In genomic region chr22:38715176-38715764, GRCh38 we compare ENCODE assay signal across 13 cellular contexts. TPM values are rescaled to one million over a fixed set of nuclear protein-coding genes. Genes with fewer than 3 reads are reported as not detected.
DNase-seq lines count a peak whose midpoint lies in the region; ATAC-seq and TF ChIP-seq lines count a peak whose summit lies in the region.
"Had no signal": no experiment of that assay in that cellular context is flagged by ENCODE, and none has a peak within 500 bp of the region (broad histone marks: within the 10 kb centered on the region; RNA-seq: fewer than 3 reads in every experiment).

No MANE protein-coding gene starts in this region.

- peaks cover 46% of the 10 kb centered on the region for H3K36me3 Mint-ChIP-seq in CD4-positive, CD25-positive, alpha-beta regulatory T cell
- H3K36me3 Mint-ChIP-seq in activated CD8-positive, alpha-beta T cell treated with anti-CD3 and anti-CD28 coated beads, Interleukin-2, amount 10 ng/mL, durations not matched to agents 7 days and 5 days (ENCODE audit: low read depth), result peaks cover 37% of the 10 kb centered on the region
- H3K36me3 Mint-ChIP-seq in nephron (ENCODE audit: low read depth), result peaks cover 25% of the 10 kb centered on the region

- H3K4me3 ChIP-seq in CD4-positive, CD25-positive, alpha-beta regulatory T cell (ENCODE audit: low read depth, low read length), result no peak overlapping the region
- no peak overlapping the region for H3K4me3 ChIP-seq in thyroid gland (replicated peaks in 1 of 3)
- H3K4me3 ChIP-seq: adrenal gland, gastroesophageal sphincter, ovary had no signal

- peaks cover 70% of the 10 kb centered on the region for H3K36me3 ChIP-seq in CD4-positive, CD25-positive, alpha-beta regulatory T cell (ENCODE audit: control insufficient read depth, insufficient read depth, low read length)
- H3K36me3 ChIP-seq in thyroid gland, result peaks cover 15 to 19% of the 10 kb centered on the region in 2 donors
- H3K36me3 ChIP-seq: ovary had no signal

- CTCF ChIA-PET in activated CD8-positive, alpha-beta T cell treated with anti-CD3 and anti-CD28 coated beads, Interleukin-2, amount 10 ng/mL, durations not matched to agents 7 days and 5 days (lab: Charles Lee), result interaction anchor here (1.5 to 4.3 kb wide), 2 partner anchors 10 to 18 kb away, joined by 10 to 21 read pairs; no protein-coding TSS in a partner anchor

- POLR2A ChIA-PET in activated CD8-positive, alpha-beta T cell treated with anti-CD3 and anti-CD28 coated beads, Interleukin-2, amount 10 ng/mL, durations not matched to agents 7 days and 5 days (lab: Charles Lee), result interaction anchor here (1.1 to 1.5 kb wide), 5 partner anchors 8 to 41 kb away, joined by 4 to 6 read pairs (median 4); partner anchors contain the start of genes SUN2 and TOMM22

- 89 to 94% methylated on average over 9 of the region's 9 CpGs for WGBS in thyroid gland, 2 donors

- no peak for TF ChIP-seq POLR2A in thyroid gland (IDR thresholded peaks at IDR 0.05)

- H3K9me3 Mint-ChIP-seq in CD4-positive, CD25-positive, alpha-beta regulatory T cell, result peaks cover 0 to 2% (median 0%) of the 10 kb centered on the region in 7 donors
- H3K9me3 Mint-ChIP-seq in activated CD8-positive, alpha-beta T cell treated with anti-CD3 and anti-CD28 coated beads, Interleukin-2, amount 10 ng/mL, durations not matched to agents 7 days and 5 days (ENCODE audit: insufficient read depth), result no peaks in the 10 kb centered on the region
- no peaks in the 10 kb centered on the region for H3K9me3 Mint-ChIP-seq in nephron

- H3K27ac Mint-ChIP-seq in CD4-positive, CD25-positive, alpha-beta regulatory T cell, result peak overlapping the region in 2 of 3 donors; percentile 4 to 89
- H3K27ac Mint-ChIP-seq in activated CD8-positive, alpha-beta T cell treated with anti-CD3 and anti-CD28 coated beads, Interleukin-2, amount 10 ng/mL, durations not matched to agents 7 days and 5 days, result peak overlapping the region; percentile 25
- peak overlapping the region; percentile 79 to 88 (median 84) for H3K27ac Mint-ChIP-seq in nephron

- peaks cover 13% of the 10 kb centered on the region for H3K4me1 ChIP-seq in CD4-positive, CD25-positive, alpha-beta regulatory T cell (ENCODE audit: control insufficient read depth, insufficient read depth, low read length, poor library complexity, severe bottlenecking)
- H3K4me1 ChIP-seq in thyroid gland, result peaks cover 21 to 23% of the 10 kb centered on the region in 2 donors

- in situ Hi-C loops in G401 (cut with HindIII; ENCODE audit: low sequenced_read_pairs), result no loop called here

- no peaks in the 10 kb centered on the region for H3K27me3 ChIP-seq in CD4-positive, CD25-positive, alpha-beta regulatory T cell (ENCODE audit: control insufficient read depth, insufficient read depth, low read length)
- no peaks in the 10 kb centered on the region for H3K27me3 ChIP-seq in thyroid gland
- H3K27me3 ChIP-seq: adrenal gland, gastroesophageal sphincter, ovary had no signal

- no peak overlapping the region for H3K27ac ChIP-seq in CD4-positive, CD25-positive, alpha-beta regulatory T cell (ENCODE audit: insufficient read depth, low read length, poor library complexity, severe bottlenecking)
- no peak overlapping the region for H3K27ac ChIP-seq in thyroid gland
- H3K27ac ChIP-seq: adrenal gland, gastroesophageal sphincter, ovary had no signal

- no peak overlapping the region for H3K4me3 Mint-ChIP-seq in CD4-positive, CD25-positive, alpha-beta regulatory T cell
- no peak overlapping the region for H3K4me3 Mint-ChIP-seq in activated CD8-positive, alpha-beta T cell treated with anti-CD3 and anti-CD28 coated beads, Interleukin-2, amount 10 ng/mL, durations not matched to agents 7 days and 5 days
- H3K4me3 Mint-ChIP-seq in nephron, result peak overlapping the region; percentile 1 to 37 (median 15)

- DNase-seq in CD4-positive, CD25-positive, alpha-beta regulatory T cell, result no peak
- peak; percentile 27 for DNase-seq in G401 (ENCODE audit: low spot score)
- DNase-seq in activated CD8-positive, alpha-beta T cell treated with anti-CD3 and anti-CD28 coated beads, Interleukin-2, amount 10 ng/mL, durations not matched to agents 7 days and 5 days, result no peak
- no peak for DNase-seq in EL
- no peak for DNase-seq in thyroid gland
- DNase-seq in NK-92 treated with Interleukin-12 subunit alpha and Interleukin-12 subunit beta, amount 100 ng/mL, for 24 hours (lab: John Stamatoyannopoulos, UW), result no peak
- DNase-seq: NCI-H2227 treated with DMSO at 0.1 percent for 48 hours; ovary; stimulated activated CD4-positive, alpha-beta T cell treated with anti-CD3 and anti-CD28 coated beads, Interleukin-1b, Interleukin-23, amount 100 ng/mL, for 48 hours; stimulated activated naive CD4-positive, alpha-beta T cell treated with Interleukin-2 at 50 U/mL for 16 hours had no signal

- no peaks in the 10 kb centered on the region for H3K27me3 Mint-ChIP-seq in CD4-positive, CD25-positive, alpha-beta regulatory T cell
- no peaks in the 10 kb centered on the region for H3K27me3 Mint-ChIP-seq in activated CD8-positive, alpha-beta T cell treated with anti-CD3 and anti-CD28 coated beads, Interleukin-2, amount 10 ng/mL, durations not matched to agents 7 days and 5 days (ENCODE audit: low read depth)
- no peaks in the 10 kb centered on the region for H3K27me3 Mint-ChIP-seq in nephron (ENCODE audit: low read depth)

- intact Hi-C loops in thyroid gland (cut with DNase I), result no loop called here

- H3K9me3 ChIP-seq in CD4-positive, CD25-positive, alpha-beta regulatory T cell (ENCODE audit: control insufficient read depth in 2 of 2, low read length in 2 of 2), result no peaks in the 10 kb centered on the region
- H3K9me3 ChIP-seq in thyroid gland, result no peaks in the 10 kb centered on the region
- H3K9me3 ChIP-seq: adrenal gland, gastroesophageal sphincter, ovary had no signal

- no peak for TF ChIP-seq CTCF in nephron (IDR thresholded peaks at IDR 0.05; ENCODE audit: unreplicated experiment in 3 of 3)
- no peak for TF ChIP-seq CTCF in thyroid gland (IDR thresholded peaks at IDR 0.05)

- peaks cover 20 to 56% (median 51%) of the 10 kb centered on the region in 4 donors for H3K4me1 Mint-ChIP-seq in CD4-positive, CD25-positive, alpha-beta regulatory T cell
- H3K4me1 Mint-ChIP-seq in activated CD8-positive, alpha-beta T cell treated with anti-CD3 and anti-CD28 coated beads, Interleukin-2, amount 10 ng/mL, durations not matched to agents 7 days and 5 days (ENCODE audit: low read depth), result peaks cover 35% of the 10 kb centered on the region
- peaks cover 73% of the 10 kb centered on the region for H3K4me1 Mint-ChIP-seq in nephron

- no peak for ATAC-seq in CD4-positive, CD25-positive, alpha-beta regulatory T cell (ENCODE audit: low read depth in 2 of 2)
- ATAC-seq in activated CD8-positive, alpha-beta T cell treated with anti-CD3 and anti-CD28 coated beads, Interleukin-2, amount 10 ng/mL, durations not matched to agents 7 days and 5 days, result peak; percentile 18
- ATAC-seq: gastroesophageal sphincter had no signal

RNA-seq across cellular contexts. Expression of gene GTPBP1, which starts 9.5 kb away (rescaled TPM):
- total RNA-seq in CD4-positive, CD25-positive, alpha-beta regulatory T cell, result 285 TPM
- 10 to 100 TPM; 25.4 to 29.7 (median 25.7) TPM for polyA plus RNA-seq in CD4-positive, CD25-positive, alpha-beta regulatory T cell
- total RNA-seq in G401 (2014; rRNA removed; shearing (Covaris generic)), result 30.5 and 35.9 TPM in 2 replicates
- 10 to 100 TPM; 71.8 to 73.9 TPM for total RNA-seq in activated CD8-positive, alpha-beta T cell treated with anti-CD3 and anti-CD28 coated beads, Interleukin-2, amount 10 ng/mL, durations not matched to agents 7 days and 5 days
- 100 to 1,000 TPM in 1 of 4 donors, 10 to 100 TPM in 3; 51.6 to 117 (median 69.6) TPM for total RNA-seq in thyroid gland

RNA-seq across cellular contexts. Expression of gene JOSD1, which starts 14.5 kb away (rescaled TPM):
- total RNA-seq in CD4-positive, CD25-positive, alpha-beta regulatory T cell, result 205 TPM
- polyA plus RNA-seq in CD4-positive, CD25-positive, alpha-beta regulatory T cell, result 10 to 100 TPM in 2 of 4 donors, 1 to 10 TPM in 2; 8.7 to 12.5 (median 10.2) TPM
- total RNA-seq in G401 (2014; rRNA removed; shearing (Covaris generic)), result 33.3 and 41.4 TPM in 2 replicates
- 10 to 100 TPM; 60.0 to 63.7 TPM for total RNA-seq in activated CD8-positive, alpha-beta T cell treated with anti-CD3 and anti-CD28 coated beads, Interleukin-2, amount 10 ng/mL, durations not matched to agents 7 days and 5 days
- total RNA-seq in thyroid gland, result 10 to 100 TPM; 46.7 to 76.6 (median 62.2) TPM

RNA-seq across cellular contexts. Expression of gene TOMM22, which starts 33.5 kb away (rescaled TPM):
- 58.4 TPM for total RNA-seq in CD4-positive, CD25-positive, alpha-beta regulatory T cell
- 10 to 100 TPM; 61.6 to 72.7 (median 65.7) TPM for polyA plus RNA-seq in CD4-positive, CD25-positive, alpha-beta regulatory T cell
- total RNA-seq in G401 (2014; rRNA removed; shearing (Covaris generic)), result 131 and 138 TPM in 2 replicates
- total RNA-seq in activated CD8-positive, alpha-beta T cell treated with anti-CD3 and anti-CD28 coated beads, Interleukin-2, amount 10 ng/mL, durations not matched to agents 7 days and 5 days, result 10 to 100 TPM; 91.3 to 98.7 TPM
- total RNA-seq in thyroid gland, result 10 to 100 TPM; 39.4 to 61.3 (median 45.8) TPM

RNA-seq across cellular contexts. Expression of gene SUN2, which starts 40.5 kb away (rescaled TPM):
- 454 TPM for total RNA-seq in CD4-positive, CD25-positive, alpha-beta regulatory T cell
- 100 to 1,000 TPM; 260 to 381 (median 298) TPM for polyA plus RNA-seq in CD4-positive, CD25-positive, alpha-beta regulatory T cell
- 19.4 and 23.9 TPM in 2 replicates for total RNA-seq in G401 (2014; rRNA removed; shearing (Covaris generic))
- total RNA-seq in activated CD8-positive, alpha-beta T cell treated with anti-CD3 and anti-CD28 coated beads, Interleukin-2, amount 10 ng/mL, durations not matched to agents 7 days and 5 days, result 100 to 1,000 TPM; 481 to 482 TPM
- total RNA-seq in thyroid gland, result 100 to 1,000 TPM; 137 to 356 (median 153) TPM

RNA-seq across cellular contexts. Expression of gene CBY1, which starts 58.8 kb away (rescaled TPM):
- 13.7 TPM for total RNA-seq in CD4-positive, CD25-positive, alpha-beta regulatory T cell
- polyA plus RNA-seq in CD4-positive, CD25-positive, alpha-beta regulatory T cell, result 10 to 100 TPM in 1 of 4 donors, 1 to 10 TPM in 3; 5.0 to 11.2 (median 8.1) TPM
- 34.2 and 47.6 TPM in 2 replicates for total RNA-seq in G401 (2014; rRNA removed; shearing (Covaris generic))
- total RNA-seq in activated CD8-positive, alpha-beta T cell treated with anti-CD3 and anti-CD28 coated beads, Interleukin-2, amount 10 ng/mL, durations not matched to agents 7 days and 5 days, result 10 to 100 TPM; 11.6 to 13.6 TPM
- 10 to 100 TPM; 13.6 to 26.0 (median 23.0) TPM for total RNA-seq in thyroid gland

Comparison
In these comparisons a context has a peak if more than half of its experiments do, and no peak if none do; other contexts are left out.
1. H3K27ac Mint-ChIP-seq: peak in every context shown above with its lines; median percentile 84 in nephron; 46 in CD4-positive, CD25-positive, alpha-beta regulatory T cell; 25 in activated CD8-positive, alpha-beta T cell treated with anti-CD3 and anti-CD28 coated beads, Interleukin-2, amount 10 ng/mL, durations not matched to agents 7 days and 5 days.
2. H3K4me3 Mint-ChIP-seq: peak in nephron (3 of 3); none in CD4-positive, CD25-positive, alpha-beta regulatory T cell (0 of 4) and activated CD8-positive, alpha-beta T cell treated with anti-CD3 and anti-CD28 coated beads, Interleukin-2, amount 10 ng/mL, durations not matched to agents 7 days and 5 days (single experiment).